ENCODE assay signal across 8 cellular contexts in the genomic region with DNA sequence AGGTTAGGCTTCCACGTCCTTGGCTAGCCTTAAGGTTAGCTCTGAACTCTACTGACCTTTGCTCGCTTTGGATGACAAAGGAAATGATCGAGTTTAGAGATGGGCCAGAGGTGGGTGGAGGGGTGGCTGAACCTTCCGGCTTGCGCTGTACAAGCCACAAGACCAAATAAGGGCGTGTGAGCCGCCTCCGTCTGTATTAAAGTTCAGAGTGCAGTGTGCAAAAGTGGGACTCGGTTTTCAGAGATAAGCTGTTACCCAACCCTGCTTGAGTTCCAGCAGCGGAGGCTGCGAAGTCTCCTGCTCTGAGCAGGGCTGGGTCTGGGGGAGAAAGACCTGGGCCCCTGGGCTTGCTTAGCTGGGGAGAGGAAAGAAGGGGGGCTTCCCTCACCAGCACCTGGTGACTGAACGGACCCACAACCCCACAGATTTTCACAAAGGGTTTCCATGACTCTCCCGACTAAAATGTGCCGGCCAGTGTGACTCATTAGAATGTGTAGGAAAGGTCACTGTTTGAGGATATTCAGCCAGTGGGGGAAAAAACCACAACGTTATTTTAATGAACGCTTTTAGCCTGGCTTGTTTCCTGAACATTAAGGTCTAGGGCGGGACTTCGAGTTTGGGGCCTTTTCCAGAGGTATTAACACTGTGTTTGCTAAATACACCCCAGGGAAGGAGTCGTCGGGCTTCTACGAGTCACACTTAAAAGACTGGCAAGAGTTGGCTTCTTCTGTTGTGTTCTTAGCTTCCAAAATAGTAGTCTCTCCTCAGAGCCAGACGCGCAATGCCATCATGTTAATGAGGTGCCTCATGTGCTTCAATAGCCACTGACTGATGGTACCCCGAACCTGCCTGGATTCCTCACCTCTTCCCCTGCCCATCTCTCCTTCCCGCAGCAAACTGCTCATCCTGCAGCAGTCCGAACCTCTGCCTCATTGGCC.
DNase-seq lines count a peak whose midpoint lies in the region; ATAC-seq, FAIRE-seq and TF ChIP-seq lines count a peak whose summit lies in the region.

No MANE protein-coding gene starts in this region.

- DNase-seq in ELR (ENCODE audit: low read depth) (peak; percentile 99), left lung (peak; percentile 84 to 88), DMS79 treated with DMSO at 0.1 percent for 48 hours (lab: John Stamatoyannopoulos, UW) (no peak)
- DNase-seq in Jurkat, Clone E6-1 (ENCODE audit: low read depth, low spot score), result peak; percentile 95
- peak; percentile 71 for DNase-seq in activated CD4-positive, CD25-positive, alpha-beta regulatory T cell treated with anti-CD3 and anti-CD28 coated beads, Interleukin-2, amount 50 U/mL, for 72 hours
- DNase-seq in stimulated activated CD4-positive, alpha-beta T cell treated with anti-CD3 and anti-CD28 coated beads, Interleukin-4, amount 100 ng/mL, for 48 hours (ENCODE audit: low read depth in 2 of 2), result peak; percentile 61 to 72

- H3K9me3 ChIP-seq in left lung, result no peaks in the 10 kb centered on the region

- peak in 1 of 2 donors; percentile 6 for TF ChIP-seq CTCF in left lung (IDR thresholded peaks at IDR 0.05)

- intact Hi-C loops in left lung (cut with DNase I), result no loop called here

- peak overlapping the region; percentile 37 for H3K4me3 ChIP-seq in Jurkat, Clone E6-1 (ENCODE audit: low read length)
- peak overlapping the region in 1 of 2 donors; percentile 18 for H3K4me3 ChIP-seq in left lung

- no peaks in the 10 kb centered on the region for H3K27me3 ChIP-seq in left lung

- FAIRE-seq in colon (lab: Jason Lieb, UNC), result peak; percentile 5

- peak overlapping the region; percentile 87 to 97 for H3K27ac ChIP-seq in left lung

- peaks cover 27 to 60% of the 10 kb centered on the region in 2 donors for H3K4me1 ChIP-seq in left lung

- ATAC-seq in GM21737 (IDR thresholded peaks at IDR 0.05; ENCODE audit: unreplicated experiment) (peak; percentile 84), left lung (peak; percentile 88)

- H3K36me3 ChIP-seq in left lung, result no peaks in the 10 kb centered on the region
